In the genomic region with DNA sequence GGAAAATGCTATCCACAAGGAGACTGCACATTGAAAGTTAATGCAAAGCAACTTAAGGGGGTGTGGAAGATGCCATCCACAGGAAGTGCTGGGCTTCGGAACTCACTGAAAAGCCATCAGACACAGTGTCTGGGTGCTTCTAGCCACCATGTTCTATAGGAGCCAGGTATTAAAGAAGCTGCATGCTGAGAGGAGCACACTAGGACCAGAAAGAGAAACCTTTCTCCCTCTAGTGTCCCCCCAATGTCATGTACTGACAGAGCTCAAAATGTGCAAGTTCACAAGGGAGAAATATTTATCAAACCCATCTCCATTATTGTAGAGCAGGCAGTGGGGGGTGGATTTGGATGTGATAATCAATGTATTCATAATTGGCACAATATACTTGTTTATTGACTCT, we compare ENCODE assay signal across 25 cellular contexts.
"Had no signal": no experiment of that assay in that cellular context is flagged by ENCODE, and none has a peak within 500 bp of the region (broad histone marks: within the 10 kb centered on the region; RNA-seq: fewer than 3 reads in every experiment).

No MANE protein-coding gene starts in this region.

- H3K4me1 Mint-ChIP-seq: mesothelial cell of epicardium; naive B cell; neural progenitor cell; stimulated activated effector memory CD8-positive, alpha-beta T cell treated with anti-CD3 and anti-CD28 coated beads, Interleukin-12 subunit alpha, Interleukin-12 subunit beta, amount 100 ng/mL, for 72 hours had no signal

- DNase-seq: cortex of kidney; effector memory CD8-positive, alpha-beta T cell; foreskin fibroblast; gastrocnemius medialis; head of caudate nucleus; left ventricle myocardium superior; lower lobe of right lung; mucosa of descending colon; naive B cell; nucleus accumbens; right cardiac atrium; sigmoid colon; stimulated activated CD4-positive, alpha-beta T cell treated with anti-CD3 and anti-CD28 coated beads, Interleukin-2, amount 100 ng/mL, for 24 hours; stimulated activated CD4-positive, alpha-beta T cell treated with anti-CD3 and anti-CD28 coated beads, Interleukin-4, amount 100 ng/mL, for 24 hours; stimulated activated naive CD4-positive, alpha-beta T cell treated with Interleukin-2 at 50 U/mL for 16 hours; stomach; thyroid gland; trophoblast cell had no signal

- H3K9me3 Mint-ChIP-seq: mesothelial cell of epicardium; natural killer cell treated with Interleukin-12 subunit alpha and Interleukin-12 subunit beta and Interleukin-15 and Interleukin-18, amount 100 ng/mL, for 72 hours; neural progenitor cell had no signal

- H3K9ac ChIP-seq: neural progenitor cell had no signal

- H3K9me3 ChIP-seq: gastrocnemius medialis, lower lobe of right lung, mucosa of descending colon, prostate gland, sigmoid colon, stomach, thyroid gland had no signal

- H2AFZ ChIP-seq: neural progenitor cell had no signal

- H3K4me2 ChIP-seq: neural progenitor cell had no signal

- ATAC-seq: effector memory CD8-positive, alpha-beta T cell; esophagus mucosa; gastrocnemius medialis; left ventricle myocardium superior; lower lobe of right lung; mucosa of descending colon; natural killer cell treated with Interleukin-12 subunit alpha and Interleukin-12 subunit beta and Interleukin-15 and Interleukin-18, amount 100 ng/mL, for 72 hours; right cardiac atrium; stimulated activated effector memory CD8-positive, alpha-beta T cell treated with anti-CD3 and anti-CD28 coated beads, Interleukin-12 subunit alpha, Interleukin-12 subunit beta, amount 100 ng/mL, for 72 hours had no signal

- H3K4me3 ChIP-seq: gastrocnemius medialis, lower lobe of right lung, mucosa of descending colon, neural progenitor cell, prostate gland, sigmoid colon, stomach, thyroid gland had no signal

- H3K36me3 ChIP-seq: gastrocnemius medialis, lower lobe of right lung, neural progenitor cell, prostate gland, sigmoid colon, stomach, thyroid gland had no signal

- H3K27me3 Mint-ChIP-seq: effector memory CD8-positive, alpha-beta T cell; naive B cell; natural killer cell treated with Interleukin-12 subunit alpha and Interleukin-12 subunit beta and Interleukin-15 and Interleukin-18, amount 100 ng/mL, for 72 hours had no signal

- H3K27me3 ChIP-seq: gastrocnemius medialis, neural progenitor cell, sigmoid colon, stomach, thyroid gland had no signal

- H3K27ac ChIP-seq: epithelial cell of prostate, gastrocnemius medialis, lower lobe of right lung, neural progenitor cell, prostate gland, sigmoid colon, stomach, thyroid gland had no signal

- H3K4me1 ChIP-seq: gastrocnemius medialis, lower lobe of right lung, neural progenitor cell, prostate gland, sigmoid colon, stomach, thyroid gland had no signal

- H3K27ac Mint-ChIP-seq: effector memory CD8-positive, alpha-beta T cell; mesothelial cell of epicardium; naive B cell; natural killer cell treated with Interleukin-12 subunit alpha and Interleukin-12 subunit beta and Interleukin-15 and Interleukin-18, amount 100 ng/mL, for 72 hours; neural progenitor cell; stimulated activated effector memory CD8-positive, alpha-beta T cell treated with anti-CD3 and anti-CD28 coated beads, Interleukin-12 subunit alpha, Interleukin-12 subunit beta, amount 100 ng/mL, for 72 hours had no signal

- H3K4me3 Mint-ChIP-seq: effector memory CD8-positive, alpha-beta T cell; mesothelial cell of epicardium; naive B cell; natural killer cell treated with Interleukin-12 subunit alpha and Interleukin-12 subunit beta and Interleukin-15 and Interleukin-18, amount 100 ng/mL, for 72 hours; neural progenitor cell; stimulated activated effector memory CD8-positive, alpha-beta T cell treated with anti-CD3 and anti-CD28 coated beads, Interleukin-12 subunit alpha, Interleukin-12 subunit beta, amount 100 ng/mL, for 72 hours had no signal

- H3K36me3 Mint-ChIP-seq: mesothelial cell of epicardium; naive B cell; natural killer cell treated with Interleukin-12 subunit alpha and Interleukin-12 subunit beta and Interleukin-15 and Interleukin-18, amount 100 ng/mL, for 72 hours; neural progenitor cell; stimulated activated effector memory CD8-positive, alpha-beta T cell treated with anti-CD3 and anti-CD28 coated beads, Interleukin-12 subunit alpha, Interleukin-12 subunit beta, amount 100 ng/mL, for 72 hours had no signal
